8 cellular contexts compared by ENCODE assay signal in the genomic region with DNA sequence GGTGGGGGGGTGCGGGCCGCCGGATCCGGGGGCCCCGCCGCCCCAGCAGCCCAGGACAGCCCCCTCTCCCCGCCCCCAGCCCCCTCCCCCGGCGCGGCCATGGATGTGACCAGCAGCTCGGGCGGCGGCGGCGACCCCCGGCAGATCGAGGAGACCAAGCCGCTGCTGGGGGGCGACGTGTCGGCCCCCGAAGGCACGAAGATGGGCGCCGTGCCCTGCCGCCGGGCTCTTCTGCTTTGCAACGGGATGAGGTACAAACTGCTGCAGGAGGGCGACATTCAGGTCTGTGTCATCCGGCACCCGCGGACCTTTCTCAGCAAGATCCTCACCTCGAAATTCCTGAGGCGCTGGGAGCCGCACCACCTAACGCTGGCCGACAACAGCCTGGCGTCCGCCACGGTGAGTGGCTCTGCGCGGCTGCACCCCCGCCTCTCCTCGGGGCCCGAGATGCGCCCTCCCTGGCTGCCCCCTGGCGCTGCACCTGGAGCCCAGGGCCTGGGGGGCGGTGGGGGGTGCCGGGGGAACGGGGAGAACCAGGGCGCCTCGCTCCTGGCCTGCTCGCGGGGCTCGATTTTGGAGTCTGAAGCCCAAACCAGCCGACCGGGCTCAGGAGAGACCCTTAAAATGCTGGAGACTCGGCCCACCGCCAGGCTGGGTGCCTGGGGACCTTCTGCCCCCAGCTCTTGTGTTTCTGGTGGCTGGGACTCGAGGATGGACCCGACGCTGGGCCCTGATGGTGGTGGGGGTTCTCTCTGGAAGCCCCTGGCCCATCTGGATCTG. TPM values are rescaled to one million over a fixed set of nuclear protein-coding genes. Genes with fewer than 3 reads are reported as not detected.
DNase-seq lines count a peak whose midpoint lies in the region; ATAC-seq and TF ChIP-seq lines count a peak whose summit lies in the region.

No MANE protein-coding gene starts in this region.

- peak overlapping the region; percentile 65 for H3K4me3 ChIP-seq in HEK293 (ENCODE audit: low read depth, low read length)
- peak overlapping the region; percentile 58 to 66 for H3K4me3 ChIP-seq in ascending aorta
- H3K4me3 ChIP-seq in iPS-11a (ENCODE audit: low read depth, low read length) = peak overlapping the region; percentile 83
- H3K4me3 ChIP-seq in skeletal muscle satellite cell (ENCODE audit: low read length) = peak overlapping the region; percentile 86

- H3K9me3 ChIP-seq in HEK293 (ENCODE audit: control insufficient read depth, insufficient read depth, low read depth, low read length) = no peaks in the 10 kb centered on the region
- no peaks in the 10 kb centered on the region for H3K9me3 ChIP-seq in ascending aorta
- no peaks in the 10 kb centered on the region for H3K9me3 ChIP-seq in skeletal muscle satellite cell (replicated peaks; ENCODE audit: low read length)

- POLR2A ChIA-PET in HEK293 (lab: Yijun Ruan, JAX) = no interaction called here

- H3K9ac ChIP-seq in skeletal muscle satellite cell (ENCODE audit: low read depth, low read length) = peak overlapping the region; percentile 80

- H3K27me3 ChIP-seq in ascending aorta (no peaks in the 10 kb centered on the region), skeletal muscle satellite cell (ENCODE audit: control insufficient read depth, insufficient read depth, low read length) (peaks cover 20% of the 10 kb centered on the region)

- peak overlapping the region; percentile 65; the same call in 1 of the 2 replicates for H3K27ac ChIP-seq in HEK293 (ENCODE audit: extremely low read depth, low read depth, low read length)
- H3K27ac ChIP-seq in ascending aorta = peak overlapping the region; percentile 16 to 61

- H3K4me2 ChIP-seq in skeletal muscle satellite cell (ENCODE audit: low read length) = peak overlapping the region; percentile 76

- TF ChIP-seq CTCF in HEK293 (tag by site-specific recombination; IDR thresholded peaks at IDR 0.05) = peak; percentile 46; the same call in 1 of the 2 replicates
- TF ChIP-seq CTCF in ascending aorta (IDR thresholded peaks at IDR 0.05) = peak in 1 of 3 experiments; percentile 9

- ATAC-seq in GM19463 (IDR thresholded peaks at IDR 0.05; ENCODE audit: unreplicated experiment) = no peak

- H3K36me3 ChIP-seq in HEK293 (ENCODE audit: control insufficient read depth in 2 of 2, insufficient read depth in 1 of 2, low read length in 2 of 2) = no peaks in the 10 kb centered on the region
- no peaks in the 10 kb centered on the region for H3K36me3 ChIP-seq in ascending aorta
- H3K36me3 ChIP-seq in skeletal muscle satellite cell (ENCODE audit: insufficient read depth, low read length) = no peaks in the 10 kb centered on the region

- intact Hi-C loops in ascending aorta (cut with DNase I) = loop anchor here (5.0 to 10.0 kb wide), 3 partner anchors 167 to 511 kb away; a partner anchor contains a TSS

- H3K4me1 ChIP-seq in HEK293 (ENCODE audit: control insufficient read depth, insufficient read depth, low read length) = peaks cover 18% of the 10 kb centered on the region
- H3K4me1 ChIP-seq in ascending aorta = peaks cover 0 to 4% of the 10 kb centered on the region in 2 donors
- peaks cover 26% of the 10 kb centered on the region for H3K4me1 ChIP-seq in skeletal muscle satellite cell (ENCODE audit: control insufficient read depth, insufficient read depth, low read length)

- CTCF ChIA-PET in HEK293 (lab: Yijun Ruan, JAX) = no interaction called here

- DNase-seq in DMS79 treated with DMSO at 0.1 percent for 48 hours (lab: John Stamatoyannopoulos, UW) (peak; percentile 12), DMS79 (lab: John Stamatoyannopoulos, UW) (no peak), RPMI7951 (ENCODE audit: low read depth) (peak; percentile 33), ascending aorta (ENCODE audit: low spot score in 2 of 2) (no peak)

TF ChIP-seq in HEK293, 187 proteins besides CTCF, POLR2A, EP300 and RAD21 (continues in another document):
- TF ChIP-seq OVOL3 (tag by site-specific recombination; IDR thresholded peaks at IDR 0.05) (no peak), ZNF19 (tag by site-specific recombination; IDR thresholded peaks at IDR 0.05; ENCODE audit: low read depth) (no peak), ZNF658 (tag by site-specific recombination; IDR thresholded peaks at IDR 0.05) (no peak), YY2 (tag by site-specific recombination; IDR thresholded peaks at IDR 0.05) (no peak), RBAK (tag by site-specific recombination; IDR thresholded peaks at IDR 0.05) (no peak), ZNF350 (tag by site-specific recombination; IDR thresholded peaks at IDR 0.05) (no peak), ZFHX2 (tag by site-specific recombination; conservative IDR thresholded peaks at IDR 0.05) (no peak), ZNF2 (tag by site-specific recombination; IDR thresholded peaks at IDR 0.05) (no peak), ZNF138 (tag by site-specific recombination; IDR thresholded peaks at IDR 0.05; ENCODE audit: borderline replicate concordance) (no peak), ZNF664 (tag by site-specific recombination; IDR thresholded peaks at IDR 0.05) (no peak), ZNF654 (tag by site-specific recombination; IDR thresholded peaks at IDR 0.05; ENCODE audit: low read depth) (no peak), ZIC2 (tag by site-specific recombination; IDR thresholded peaks at IDR 0.05) (peak; percentile 81), ZNF423 (tag by site-specific recombination; IDR thresholded peaks at IDR 0.05) (0 out of 2 replicates have a peak, but pooled peaks have one; percentile 8), ZSCAN30 (tag by site-specific recombination; IDR thresholded peaks at IDR 0.05) (no peak), ZBTB21 (tag by site-specific recombination; IDR thresholded peaks at IDR 0.05) (no peak), GLIS2 (tag by site-specific recombination; IDR thresholded peaks at IDR 0.05) (peak; percentile 77)
- TF ChIP-seq, protein P1, sequence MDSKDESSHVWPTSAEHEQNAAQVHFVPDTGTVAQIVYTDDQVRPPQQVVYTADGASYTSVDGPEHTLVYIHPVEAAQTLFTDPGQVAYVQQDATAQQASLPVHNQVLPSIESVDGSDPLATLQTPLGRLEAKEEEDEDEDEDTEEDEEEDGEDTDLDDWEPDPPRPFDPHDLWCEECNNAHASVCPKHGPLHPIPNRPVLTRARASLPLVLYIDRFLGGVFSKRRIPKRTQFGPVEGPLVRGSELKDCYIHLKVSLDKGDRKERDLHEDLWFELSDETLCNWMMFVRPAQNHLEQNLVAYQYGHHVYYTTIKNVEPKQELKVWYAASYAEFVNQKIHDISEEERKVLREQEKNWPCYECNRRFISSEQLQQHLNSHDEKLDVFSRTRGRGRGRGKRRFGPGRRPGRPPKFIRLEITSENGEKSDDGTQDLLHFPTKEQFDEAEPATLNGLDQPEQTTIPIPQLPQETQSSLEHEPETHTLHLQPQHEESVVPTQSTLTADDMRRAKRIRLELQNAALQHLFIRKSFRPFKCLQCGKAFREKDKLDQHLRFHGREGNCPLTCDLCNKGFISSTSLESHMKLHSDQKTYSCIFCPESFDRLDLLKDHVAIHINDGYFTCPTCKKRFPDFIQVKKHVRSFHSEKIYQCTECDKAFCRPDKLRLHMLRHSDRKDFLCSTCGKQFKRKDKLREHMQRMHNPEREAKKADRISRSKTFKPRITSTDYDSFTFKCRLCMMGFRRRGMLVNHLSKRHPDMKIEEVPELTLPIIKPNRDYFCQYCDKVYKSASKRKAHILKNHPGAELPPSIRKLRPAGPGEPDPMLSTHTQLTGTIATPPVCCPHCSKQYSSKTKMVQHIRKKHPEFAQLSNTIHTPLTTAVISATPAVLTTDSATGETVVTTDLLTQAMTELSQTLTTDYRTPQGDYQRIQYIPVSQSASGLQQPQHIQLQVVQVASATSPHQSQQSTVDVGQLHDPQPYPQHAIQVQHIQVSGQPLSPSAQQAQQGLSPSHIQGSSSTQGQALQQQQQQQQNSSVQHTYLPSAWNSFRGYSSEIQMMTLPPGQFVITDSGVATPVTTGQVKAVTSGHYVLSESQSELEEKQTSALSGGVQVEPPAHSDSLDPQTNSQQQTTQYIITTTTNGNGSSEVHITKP (tag by site-specific recombination; IDR thresholded peaks at IDR 0.05) = peak; percentile 57; the same call in 1 of the 2 replicates
- TF ChIP-seq, protein P2, sequence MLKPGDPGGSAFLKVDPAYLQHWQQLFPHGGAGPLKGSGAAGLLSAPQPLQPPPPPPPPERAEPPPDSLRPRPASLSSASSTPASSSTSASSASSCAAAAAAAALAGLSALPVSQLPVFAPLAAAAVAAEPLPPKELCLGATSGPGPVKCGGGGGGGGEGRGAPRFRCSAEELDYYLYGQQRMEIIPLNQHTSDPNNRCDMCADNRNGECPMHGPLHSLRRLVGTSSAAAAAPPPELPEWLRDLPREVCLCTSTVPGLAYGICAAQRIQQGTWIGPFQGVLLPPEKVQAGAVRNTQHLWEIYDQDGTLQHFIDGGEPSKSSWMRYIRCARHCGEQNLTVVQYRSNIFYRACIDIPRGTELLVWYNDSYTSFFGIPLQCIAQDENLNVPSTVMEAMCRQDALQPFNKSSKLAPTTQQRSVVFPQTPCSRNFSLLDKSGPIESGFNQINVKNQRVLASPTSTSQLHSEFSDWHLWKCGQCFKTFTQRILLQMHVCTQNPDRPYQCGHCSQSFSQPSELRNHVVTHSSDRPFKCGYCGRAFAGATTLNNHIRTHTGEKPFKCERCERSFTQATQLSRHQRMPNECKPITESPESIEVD (tag by site-specific recombination; IDR thresholded peaks at IDR 0.05) = no peak
- TF ChIP-seq, protein P3, sequence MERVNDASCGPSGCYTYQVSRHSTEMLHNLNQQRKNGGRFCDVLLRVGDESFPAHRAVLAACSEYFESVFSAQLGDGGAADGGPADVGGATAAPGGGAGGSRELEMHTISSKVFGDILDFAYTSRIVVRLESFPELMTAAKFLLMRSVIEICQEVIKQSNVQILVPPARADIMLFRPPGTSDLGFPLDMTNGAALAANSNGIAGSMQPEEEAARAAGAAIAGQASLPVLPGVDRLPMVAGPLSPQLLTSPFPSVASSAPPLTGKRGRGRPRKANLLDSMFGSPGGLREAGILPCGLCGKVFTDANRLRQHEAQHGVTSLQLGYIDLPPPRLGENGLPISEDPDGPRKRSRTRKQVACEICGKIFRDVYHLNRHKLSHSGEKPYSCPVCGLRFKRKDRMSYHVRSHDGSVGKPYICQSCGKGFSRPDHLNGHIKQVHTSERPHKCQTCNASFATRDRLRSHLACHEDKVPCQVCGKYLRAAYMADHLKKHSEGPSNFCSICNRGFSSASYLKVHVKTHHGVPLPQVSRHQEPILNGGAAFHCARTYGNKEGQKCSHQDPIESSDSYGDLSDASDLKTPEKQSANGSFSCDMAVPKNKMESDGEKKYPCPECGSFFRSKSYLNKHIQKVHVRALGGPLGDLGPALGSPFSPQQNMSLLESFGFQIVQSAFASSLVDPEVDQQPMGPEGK (tag by site-specific recombination; IDR thresholded peaks at IDR 0.05) = no peak; the same call in 1 of the 2 replicates

RNA-seq across cellular contexts. Expression of a gene that starts 0.7 kb away (rescaled TPM):
- 2.8 and 3.0 TPM in 2 replicates for total RNA-seq in RPMI7951 (2014; rRNA removed; shearing (Covaris generic))
- 110 TPM for total RNA-seq in ascending aorta
- total RNA-seq in skeletal muscle satellite cell (2012; rRNA removed) = 7.4 and 10.9 TPM in 2 replicates

Comparison
In these comparisons a context has a peak if more than half of its experiments do, and no peak if none do; other contexts are left out.
1. DNase-seq: peak in DMS79 treated with DMSO at 0.1 percent for 48 hours (single experiment) and RPMI7951 (single experiment); none in DMS79 (single experiment) and ascending aorta (0 of 2).
2. RNA of a gene that starts 0.7 kb away (total RNA-seq): 110 TPM in ascending aorta (single experiment); 2.8 to 3.0 TPM in RPMI7951; every median in the first group is over 10 times any median in the second.
3. Peak in every context shown above with its lines, with median percentiles within 50 percentile points of each other: H3K4me3 ChIP-seq.